In genomic region chr1:182370532-182370931, GRCh38 we compare ENCODE assay signal across 9 cellular contexts. TPM values are rescaled to one million over a fixed set of nuclear protein-coding genes. Genes with fewer than 3 reads are reported as not detected.
"Had no signal": no experiment of that assay in that cellular context is flagged by ENCODE, and none has a peak within 500 bp of the region (broad histone marks: within the 10 kb centered on the region; RNA-seq: fewer than 3 reads in every experiment).

No MANE protein-coding gene starts in this region.

- H3K27ac Mint-ChIP-seq: GM23338, H9, HFFc6 had no signal

- ATAC-seq: GM23338, HCT116, K562 had no signal

- H3K4me3 Mint-ChIP-seq: GM23338, H9, HFFc6 had no signal

- DNase-seq: H9, HFFc6, IMR-90, KG1 had no signal

- H3K9me3 Mint-ChIP-seq: GM23338, H9, HFFc6 had no signal

- H3K4me1 Mint-ChIP-seq: GM23338 had no signal

RNA-seq across cellular contexts. Expression of gene TEDDM1, which starts 29.9 kb away (rescaled TPM):
- total RNA-seq: GM23338, H1, H9, HFFc6, HT-29, IMR-90, K562 had no signal
